Comparison of ENCODE assay signal across 1 cellular context in genomic region chr2:25460261-25460905, GRCh38.
TF ChIP-seq lines count a peak whose summit lies in the region.

No MANE protein-coding gene starts in this region.

TF ChIP-seq in GM12878, 131 proteins besides CTCF, POLR2A, EP300 and RAD21 (continued from another document):
- TF ChIP-seq, protein P1, sequence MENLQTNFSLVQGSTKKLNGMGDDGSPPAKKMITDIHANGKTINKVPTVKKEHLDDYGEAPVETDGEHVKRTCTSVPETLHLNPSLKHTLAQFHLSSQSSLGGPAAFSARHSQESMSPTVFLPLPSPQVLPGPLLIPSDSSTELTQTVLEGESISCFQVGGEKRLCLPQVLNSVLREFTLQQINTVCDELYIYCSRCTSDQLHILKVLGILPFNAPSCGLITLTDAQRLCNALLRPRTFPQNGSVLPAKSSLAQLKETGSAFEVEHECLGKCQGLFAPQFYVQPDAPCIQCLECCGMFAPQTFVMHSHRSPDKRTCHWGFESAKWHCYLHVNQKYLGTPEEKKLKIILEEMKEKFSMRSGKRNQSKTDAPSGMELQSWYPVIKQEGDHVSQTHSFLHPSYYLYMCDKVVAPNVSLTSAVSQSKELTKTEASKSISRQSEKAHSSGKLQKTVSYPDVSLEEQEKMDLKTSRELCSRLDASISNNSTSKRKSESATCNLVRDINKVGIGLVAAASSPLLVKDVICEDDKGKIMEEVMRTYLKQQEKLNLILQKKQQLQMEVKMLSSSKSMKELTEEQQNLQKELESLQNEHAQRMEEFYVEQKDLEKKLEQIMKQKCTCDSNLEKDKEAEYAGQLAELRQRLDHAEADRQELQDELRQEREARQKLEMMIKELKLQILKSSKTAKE (IDR thresholded peaks at IDR 0.05; ENCODE audit: low read depth, poor library complexity, severe bottlenecking): no peak
- no peak for TF ChIP-seq BRCA1 (IDR thresholded peaks at IDR 0.05; ENCODE audit: low read depth, low read length)
